In genomic region chr18:48963555-48964480, GRCh38 we compare ENCODE assay signal across 21 cellular contexts. TPM values are rescaled to one million over a fixed set of nuclear protein-coding genes. Genes with fewer than 3 reads are reported as not detected.
DNase-seq lines count a peak whose midpoint lies in the region; ATAC-seq, FAIRE-seq and TF ChIP-seq lines count a peak whose summit lies in the region.
"Had no signal": no experiment of that assay in that cellular context is flagged by ENCODE, and none has a peak within 500 bp of the region (broad histone marks: within the 10 kb centered on the region; RNA-seq: fewer than 3 reads in every experiment).

No MANE protein-coding gene starts in this region.

- H3K27me3 Mint-ChIP-seq in activated B cell treated with CpG ODN at 0.5 μM for 24 hours, result peaks cover 9% of the 10 kb centered on the region

- peak overlapping the region; percentile 11 for H3K27ac Mint-ChIP-seq in activated B cell treated with CpG ODN at 0.5 μM for 24 hours
- no peak overlapping the region for H3K27ac Mint-ChIP-seq in stimulated activated effector memory CD8-positive, alpha-beta T cell treated with anti-CD3 and anti-CD28 coated beads, Interleukin-12 subunit alpha, Interleukin-12 subunit beta, amount 100 ng/mL, for 72 hours
- H3K27ac Mint-ChIP-seq: activated T-helper 1 cell treated with anti-CD3 and anti-CD28 coated beads, Interleukin-12 subunit alpha, Interleukin-12 subunit beta, Interleukin-2, Interleukin-4 antibody, amounts not matched to agents 30 ng/mL and 10 ng/mL and 1 ng/mL, durations not matched to agents 14 hours and 24 hours and 36 hours had no signal

- ATAC-seq in activated B cell treated with CpG ODN at 0.5 μM for 24 hours (ENCODE audit: low read depth), result no peak
- peak; percentile 42 to 50 for ATAC-seq in lower lobe of right lung
- peak; percentile 19 for ATAC-seq in stimulated activated effector memory CD8-positive, alpha-beta T cell treated with anti-CD3 and anti-CD28 coated beads, Interleukin-12 subunit alpha, Interleukin-12 subunit beta, amount 100 ng/mL, for 72 hours

- H3K4me3 ChIP-seq in lower lobe of right lung, result no peak overlapping the region
- H3K4me3 ChIP-seq: adrenal gland, BLaER1, transverse colon had no signal

- H3K36me3 Mint-ChIP-seq in activated B cell treated with CpG ODN at 0.5 μM for 24 hours (ENCODE audit: low read depth), result no peaks in the 10 kb centered on the region
- H3K36me3 Mint-ChIP-seq in stimulated activated effector memory CD8-positive, alpha-beta T cell treated with anti-CD3 and anti-CD28 coated beads, Interleukin-12 subunit alpha, Interleukin-12 subunit beta, amount 100 ng/mL, for 72 hours, result no peaks in the 10 kb centered on the region
- H3K36me3 Mint-ChIP-seq: IgD-negative memory B cell; natural killer cell treated with Interleukin-12 subunit alpha and Interleukin-12 subunit beta and Interleukin-15 and Interleukin-18, amount 100 ng/mL, for 72 hours had no signal

- no peak for FAIRE-seq in H54 (lab: Jason Lieb, UNC)
- FAIRE-seq: TTC549 had no signal

- no peak for TF ChIP-seq POLR2A in H54 (IDR thresholded peaks at IDR 0.05; ENCODE audit: low read depth, low read length)

- CTCF ChIA-PET in HEK293T (lab: Yijun Ruan, JAX), result no interaction called here
- CTCF ChIA-PET in activated B cell treated with CpG ODN at 0.5 μM for 24 hours (lab: Charles Lee), result no interaction called here

- H3K9me3 ChIP-seq in lower lobe of right lung, result no peaks in the 10 kb centered on the region
- H3K9me3 ChIP-seq: adrenal gland, BLaER1, transverse colon had no signal

- no peaks in the 10 kb centered on the region for H3K36me3 ChIP-seq in lower lobe of right lung
- H3K36me3 ChIP-seq: adrenal gland, BLaER1, transverse colon had no signal

- peak overlapping the region; percentile 70 for H3K27ac ChIP-seq in lower lobe of right lung
- H3K27ac ChIP-seq: adrenal gland, BLaER1, epithelial cell of prostate had no signal

- H3K27me3 ChIP-seq in lower lobe of right lung (ENCODE audit: low read depth), result no peaks in the 10 kb centered on the region
- H3K27me3 ChIP-seq: adrenal gland, BLaER1, transverse colon had no signal

- no peak overlapping the region for H3K4me3 Mint-ChIP-seq in activated B cell treated with CpG ODN at 0.5 μM for 24 hours
- no peak overlapping the region for H3K4me3 Mint-ChIP-seq in stimulated activated effector memory CD8-positive, alpha-beta T cell treated with anti-CD3 and anti-CD28 coated beads, Interleukin-12 subunit alpha, Interleukin-12 subunit beta, amount 100 ng/mL, for 72 hours
- H3K4me3 Mint-ChIP-seq: activated T-helper 1 cell treated with anti-CD3 and anti-CD28 coated beads, Interleukin-12 subunit alpha, Interleukin-12 subunit beta, Interleukin-2, Interleukin-4 antibody, amounts not matched to agents 30 ng/mL and 10 ng/mL and 1 ng/mL, durations not matched to agents 14 hours and 24 hours and 36 hours; IgD-negative memory B cell; natural killer cell treated with Interleukin-12 subunit alpha and Interleukin-12 subunit beta and Interleukin-15 and Interleukin-18, amount 100 ng/mL, for 72 hours had no signal

- H3K9me3 Mint-ChIP-seq in activated B cell treated with CpG ODN at 0.5 μM for 24 hours, result peaks cover 3% of the 10 kb centered on the region
- H3K9me3 Mint-ChIP-seq in stimulated activated effector memory CD8-positive, alpha-beta T cell treated with anti-CD3 and anti-CD28 coated beads, Interleukin-12 subunit alpha, Interleukin-12 subunit beta, amount 100 ng/mL, for 72 hours, result no peaks in the 10 kb centered on the region
- H3K9me3 Mint-ChIP-seq: activated T-helper 1 cell treated with anti-CD3 and anti-CD28 coated beads, Interleukin-12 subunit alpha, Interleukin-12 subunit beta, Interleukin-2, Interleukin-4 antibody, amounts not matched to agents 30 ng/mL and 10 ng/mL and 1 ng/mL, durations not matched to agents 14 hours and 24 hours and 36 hours; natural killer cell treated with Interleukin-12 subunit alpha and Interleukin-12 subunit beta and Interleukin-15 and Interleukin-18, amount 100 ng/mL, for 72 hours had no signal

- TF ChIP-seq CTCF in activated B cell treated with CpG ODN at 0.5 μM for 24 hours (IDR thresholded peaks at IDR 0.05) (no peak), lower lobe of right lung (IDR thresholded peaks at IDR 0.05) (no peak)

- no peaks in the 10 kb centered on the region for H3K4me1 ChIP-seq in lower lobe of right lung
- H3K4me1 ChIP-seq: BLaER1, transverse colon had no signal

- intact Hi-C loops in activated B cell treated with CpG ODN at 0.5 μM for 24 hours (cut with micrococcal nuclease) (no loop called here), lower lobe of right lung (cut with DNase I) (no loop called here)

- DNase-seq in HEK293T (ENCODE audit: extremely low spot score), result no peak
- no peak for DNase-seq in activated B cell treated with CpG ODN at 0.5 μM for 24 hours
- no peak for DNase-seq in lower lobe of right lung
- DNase-seq in stimulated activated effector memory CD8-positive, alpha-beta T cell treated with anti-CD3 and anti-CD28 coated beads, Interleukin-12 subunit alpha, Interleukin-12 subunit beta, amount 100 ng/mL, for 72 hours (ENCODE audit: low spot score in 2 of 2), result no peak
- no peak for DNase-seq in KG1 (lab: John Stamatoyannopoulos, UW)
- no peak for DNase-seq in NCI-H1694 (lab: John Stamatoyannopoulos, UW)
- DNase-seq in H54 (ENCODE audit: insufficient read length, low spot score), result no peak
- DNase-seq: activated CD4-positive, alpha-beta T cell treated with anti-CD3 and anti-CD28 coated beads, Interleukin-2, amount 50 U/mL, for 4 hours; adrenal gland; left cardiac atrium; NCI-H1048; NCI-H345; right cardiac atrium; stimulated activated CD4-positive, alpha-beta T cell treated with anti-CD3 and anti-CD28 coated beads, Interleukin-4, amount 100 ng/mL, for 1 hour; transverse colon had no signal

- no peaks in the 10 kb centered on the region for H3K4me1 Mint-ChIP-seq in activated B cell treated with CpG ODN at 0.5 μM for 24 hours
- peaks cover 14% of the 10 kb centered on the region for H3K4me1 Mint-ChIP-seq in stimulated activated effector memory CD8-positive, alpha-beta T cell treated with anti-CD3 and anti-CD28 coated beads, Interleukin-12 subunit alpha, Interleukin-12 subunit beta, amount 100 ng/mL, for 72 hours

- POLR2A ChIA-PET in HEK293T (lab: Yijun Ruan, JAX) (interaction anchor here (0.9 to 1.4 kb wide), 2 partner anchors 10 to 12 kb away, joined by 3 to 4 read pairs; no protein-coding TSS in a partner anchor), activated B cell treated with CpG ODN at 0.5 μM for 24 hours (lab: Charles Lee) (interaction anchor here (1.0 kb wide), 1 partner anchor 11 kb away, joined by 3 read pairs; no protein-coding TSS in a partner anchor)

TF ChIP-seq in HEK293T, 16 proteins besides CTCF, POLR2A, EP300 and RAD21:
- TF ChIP-seq, protein P1, sequence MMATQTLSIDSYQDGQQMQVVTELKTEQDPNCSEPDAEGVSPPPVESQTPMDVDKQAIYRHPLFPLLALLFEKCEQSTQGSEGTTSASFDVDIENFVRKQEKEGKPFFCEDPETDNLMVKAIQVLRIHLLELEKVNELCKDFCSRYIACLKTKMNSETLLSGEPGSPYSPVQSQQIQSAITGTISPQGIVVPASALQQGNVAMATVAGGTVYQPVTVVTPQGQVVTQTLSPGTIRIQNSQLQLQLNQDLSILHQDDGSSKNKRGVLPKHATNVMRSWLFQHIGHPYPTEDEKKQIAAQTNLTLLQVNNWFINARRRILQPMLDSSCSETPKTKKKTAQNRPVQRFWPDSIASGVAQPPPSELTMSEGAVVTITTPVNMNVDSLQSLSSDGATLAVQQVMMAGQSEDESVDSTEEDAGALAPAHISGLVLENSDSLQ (IDR thresholded peaks at IDR 0.05), result peak; percentile 83
- no peak for TF ChIP-seq FOXA1 (IDR thresholded peaks at IDR 0.05)
- no peak for TF ChIP-seq BHLHE40 (IDR thresholded peaks at IDR 0.05; ENCODE audit: borderline replicate concordance)
- TF ChIP-seq SUZ12 (IDR thresholded peaks at IDR 0.05), result no peak
- TF ChIP-seq L3MBTL2 (conservative IDR thresholded peaks at IDR 0.05), result no peak
- TF ChIP-seq HDGF (IDR thresholded peaks at IDR 0.05; ENCODE audit: borderline replicate concordance), result no peak

RNA-seq across cellular contexts. Expression of gene SMAD7, which starts 13.1 kb away (rescaled TPM):
- 6.8 and 6.9 TPM in 2 replicates for total RNA-seq in activated B cell treated with CpG ODN at 0.5 μM for 24 hours
- 63.4 TPM for total RNA-seq in lower lobe of right lung
